In the genomic region with DNA sequence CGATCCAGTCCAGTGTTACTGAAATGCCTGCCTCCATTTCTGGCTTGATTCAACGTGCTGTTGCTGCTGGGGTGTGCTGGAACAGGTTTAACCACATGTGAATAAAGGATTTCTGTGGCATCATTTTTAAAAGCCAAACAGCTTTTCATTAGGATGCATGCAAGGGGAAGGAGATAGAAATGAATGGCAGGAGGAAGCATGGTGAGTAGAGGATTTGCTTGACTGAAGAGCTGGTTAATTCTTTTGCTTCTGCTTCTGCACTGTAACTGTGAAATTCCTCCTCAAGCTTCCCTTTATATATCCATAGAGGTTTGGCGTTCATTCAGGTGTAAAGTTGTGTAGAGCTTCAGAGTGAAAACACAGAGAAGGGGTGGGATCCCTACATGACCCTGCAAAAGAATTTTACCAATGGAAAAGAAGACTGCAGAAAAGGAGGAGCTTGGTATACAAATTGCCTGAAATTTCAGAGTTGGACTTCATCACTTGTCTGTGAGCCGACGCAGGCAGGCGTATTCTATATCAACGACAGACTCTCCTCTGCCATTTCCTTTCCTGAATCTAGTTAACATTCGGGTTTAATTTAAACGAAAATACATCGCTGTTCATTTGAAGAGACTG, we compare ENCODE assay signal across 1 cellular context.
A peak's percentile ranks its signal among the peaks of the same experiment; 100 is the strongest.
TF ChIP-seq lines count a peak whose summit lies in the region.

A gene with protein sequence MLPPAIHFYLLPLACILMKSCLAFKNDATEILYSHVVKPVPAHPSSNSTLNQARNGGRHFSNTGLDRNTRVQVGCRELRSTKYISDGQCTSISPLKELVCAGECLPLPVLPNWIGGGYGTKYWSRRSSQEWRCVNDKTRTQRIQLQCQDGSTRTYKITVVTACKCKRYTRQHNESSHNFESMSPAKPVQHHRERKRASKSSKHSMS (minus strand): TSS at position 270 of the 618 bp plus-strand sequence. CDS start 70 bp downstream, at position 200.

TF ChIP-seq in K562, 482 proteins besides CTCF, POLR2A, EP300 and RAD21 (continued from another document):
- TF ChIP-seq POLR2AphosphoS5 (IDR thresholded peaks at IDR 0.05; ENCODE audit: control insufficient read depth, insufficient read depth, low read depth, low read length) (peak; percentile 35; the same call in 1 of the 2 replicates), SIN3A (IDR thresholded peaks at IDR 0.05; ENCODE audit: borderline replicate concordance in 2 of 2, control insufficient read depth in 1 of 2, low read depth in 2 of 2, low read length in 2 of 2) (peak in 1 of 2 experiments; percentile 46; a peak in 1 of 4 replicates), POLR2G (IDR thresholded peaks at IDR 0.05; ENCODE audit: low read depth, low read length) (peak; percentile 68; the same call in 1 of the 2 replicates), PHF8 (IDR thresholded peaks at IDR 0.05; ENCODE audit: borderline replicate concordance, low read length) (peak; percentile 40; the same call in 1 of the 2 replicates), MTA3 (IDR thresholded peaks at IDR 0.05; ENCODE audit: borderline replicate concordance) (peak; percentile 65; the same call in 1 of the 2 replicates), SUPT5H (IDR thresholded peaks at IDR 0.05) (peak; percentile 70), CBX8 (IDR thresholded peaks at IDR 0.05; ENCODE audit: borderline replicate concordance, extremely low read depth, low read depth, low read length, poor library complexity, severe bottlenecking) (no peak), TAF7 (tag; IDR thresholded peaks at IDR 0.05) (0 out of 2 replicates have a peak, but pooled peaks have one; percentile 9), RBFOX2 (IDR thresholded peaks at IDR 0.05; ENCODE audit: low read depth, low read length) (peak; percentile 73), CCAR2 (IDR thresholded peaks at IDR 0.05; ENCODE audit: low read depth, low read length) (no peak), ZNF175 (CRISPR knock-in tag; IDR thresholded peaks at IDR 0.05; ENCODE audit: low read depth) (peak; percentile 93), NRF1 (conservative IDR thresholded peaks at IDR 0.05 in 1 of 2, IDR thresholded peaks at IDR 0.05 in 1 of 2) (peak; percentile 77 to 80)
- TF ChIP-seq, protein P1, sequence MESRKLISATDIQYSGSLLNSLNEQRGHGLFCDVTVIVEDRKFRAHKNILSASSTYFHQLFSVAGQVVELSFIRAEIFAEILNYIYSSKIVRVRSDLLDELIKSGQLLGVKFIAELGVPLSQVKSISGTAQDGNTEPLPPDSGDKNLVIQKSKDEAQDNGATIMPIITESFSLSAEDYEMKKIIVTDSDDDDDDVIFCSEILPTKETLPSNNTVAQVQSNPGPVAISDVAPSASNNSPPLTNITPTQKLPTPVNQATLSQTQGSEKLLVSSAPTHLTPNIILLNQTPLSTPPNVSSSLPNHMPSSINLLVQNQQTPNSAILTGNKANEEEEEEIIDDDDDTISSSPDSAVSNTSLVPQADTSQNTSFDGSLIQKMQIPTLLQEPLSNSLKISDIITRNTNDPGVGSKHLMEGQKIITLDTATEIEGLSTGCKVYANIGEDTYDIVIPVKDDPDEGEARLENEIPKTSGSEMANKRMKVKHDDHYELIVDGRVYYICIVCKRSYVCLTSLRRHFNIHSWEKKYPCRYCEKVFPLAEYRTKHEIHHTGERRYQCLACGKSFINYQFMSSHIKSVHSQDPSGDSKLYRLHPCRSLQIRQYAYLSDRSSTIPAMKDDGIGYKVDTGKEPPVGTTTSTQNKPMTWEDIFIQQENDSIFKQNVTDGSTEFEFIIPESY (CRISPR knock-in tag; IDR thresholded peaks at IDR 0.05), result no peak
- TF ChIP-seq, protein P2, sequence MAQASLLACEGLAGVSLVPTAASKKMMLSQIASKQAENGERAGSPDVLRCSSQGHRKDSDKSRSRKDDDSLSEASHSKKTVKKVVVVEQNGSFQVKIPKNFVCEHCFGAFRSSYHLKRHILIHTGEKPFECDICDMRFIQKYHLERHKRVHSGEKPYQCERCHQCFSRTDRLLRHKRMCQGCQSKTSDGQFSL (CRISPR knock-in tag; IDR thresholded peaks at IDR 0.05), result no peak
- TF ChIP-seq, protein P2 (tag; IDR thresholded peaks at IDR 0.05), result no peak
- TF ChIP-seq, protein P3, sequence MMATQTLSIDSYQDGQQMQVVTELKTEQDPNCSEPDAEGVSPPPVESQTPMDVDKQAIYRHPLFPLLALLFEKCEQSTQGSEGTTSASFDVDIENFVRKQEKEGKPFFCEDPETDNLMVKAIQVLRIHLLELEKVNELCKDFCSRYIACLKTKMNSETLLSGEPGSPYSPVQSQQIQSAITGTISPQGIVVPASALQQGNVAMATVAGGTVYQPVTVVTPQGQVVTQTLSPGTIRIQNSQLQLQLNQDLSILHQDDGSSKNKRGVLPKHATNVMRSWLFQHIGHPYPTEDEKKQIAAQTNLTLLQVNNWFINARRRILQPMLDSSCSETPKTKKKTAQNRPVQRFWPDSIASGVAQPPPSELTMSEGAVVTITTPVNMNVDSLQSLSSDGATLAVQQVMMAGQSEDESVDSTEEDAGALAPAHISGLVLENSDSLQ (IDR thresholded peaks at IDR 0.05), result peak; percentile 51
- TF ChIP-seq, protein P4, sequence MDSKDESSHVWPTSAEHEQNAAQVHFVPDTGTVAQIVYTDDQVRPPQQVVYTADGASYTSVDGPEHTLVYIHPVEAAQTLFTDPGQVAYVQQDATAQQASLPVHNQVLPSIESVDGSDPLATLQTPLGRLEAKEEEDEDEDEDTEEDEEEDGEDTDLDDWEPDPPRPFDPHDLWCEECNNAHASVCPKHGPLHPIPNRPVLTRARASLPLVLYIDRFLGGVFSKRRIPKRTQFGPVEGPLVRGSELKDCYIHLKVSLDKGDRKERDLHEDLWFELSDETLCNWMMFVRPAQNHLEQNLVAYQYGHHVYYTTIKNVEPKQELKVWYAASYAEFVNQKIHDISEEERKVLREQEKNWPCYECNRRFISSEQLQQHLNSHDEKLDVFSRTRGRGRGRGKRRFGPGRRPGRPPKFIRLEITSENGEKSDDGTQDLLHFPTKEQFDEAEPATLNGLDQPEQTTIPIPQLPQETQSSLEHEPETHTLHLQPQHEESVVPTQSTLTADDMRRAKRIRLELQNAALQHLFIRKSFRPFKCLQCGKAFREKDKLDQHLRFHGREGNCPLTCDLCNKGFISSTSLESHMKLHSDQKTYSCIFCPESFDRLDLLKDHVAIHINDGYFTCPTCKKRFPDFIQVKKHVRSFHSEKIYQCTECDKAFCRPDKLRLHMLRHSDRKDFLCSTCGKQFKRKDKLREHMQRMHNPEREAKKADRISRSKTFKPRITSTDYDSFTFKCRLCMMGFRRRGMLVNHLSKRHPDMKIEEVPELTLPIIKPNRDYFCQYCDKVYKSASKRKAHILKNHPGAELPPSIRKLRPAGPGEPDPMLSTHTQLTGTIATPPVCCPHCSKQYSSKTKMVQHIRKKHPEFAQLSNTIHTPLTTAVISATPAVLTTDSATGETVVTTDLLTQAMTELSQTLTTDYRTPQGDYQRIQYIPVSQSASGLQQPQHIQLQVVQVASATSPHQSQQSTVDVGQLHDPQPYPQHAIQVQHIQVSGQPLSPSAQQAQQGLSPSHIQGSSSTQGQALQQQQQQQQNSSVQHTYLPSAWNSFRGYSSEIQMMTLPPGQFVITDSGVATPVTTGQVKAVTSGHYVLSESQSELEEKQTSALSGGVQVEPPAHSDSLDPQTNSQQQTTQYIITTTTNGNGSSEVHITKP (IDR thresholded peaks at IDR 0.05; ENCODE audit: partially characterized antibody), result peak; percentile 39
